ENCODE assay signal across 14 cellular contexts in the genomic region with DNA sequence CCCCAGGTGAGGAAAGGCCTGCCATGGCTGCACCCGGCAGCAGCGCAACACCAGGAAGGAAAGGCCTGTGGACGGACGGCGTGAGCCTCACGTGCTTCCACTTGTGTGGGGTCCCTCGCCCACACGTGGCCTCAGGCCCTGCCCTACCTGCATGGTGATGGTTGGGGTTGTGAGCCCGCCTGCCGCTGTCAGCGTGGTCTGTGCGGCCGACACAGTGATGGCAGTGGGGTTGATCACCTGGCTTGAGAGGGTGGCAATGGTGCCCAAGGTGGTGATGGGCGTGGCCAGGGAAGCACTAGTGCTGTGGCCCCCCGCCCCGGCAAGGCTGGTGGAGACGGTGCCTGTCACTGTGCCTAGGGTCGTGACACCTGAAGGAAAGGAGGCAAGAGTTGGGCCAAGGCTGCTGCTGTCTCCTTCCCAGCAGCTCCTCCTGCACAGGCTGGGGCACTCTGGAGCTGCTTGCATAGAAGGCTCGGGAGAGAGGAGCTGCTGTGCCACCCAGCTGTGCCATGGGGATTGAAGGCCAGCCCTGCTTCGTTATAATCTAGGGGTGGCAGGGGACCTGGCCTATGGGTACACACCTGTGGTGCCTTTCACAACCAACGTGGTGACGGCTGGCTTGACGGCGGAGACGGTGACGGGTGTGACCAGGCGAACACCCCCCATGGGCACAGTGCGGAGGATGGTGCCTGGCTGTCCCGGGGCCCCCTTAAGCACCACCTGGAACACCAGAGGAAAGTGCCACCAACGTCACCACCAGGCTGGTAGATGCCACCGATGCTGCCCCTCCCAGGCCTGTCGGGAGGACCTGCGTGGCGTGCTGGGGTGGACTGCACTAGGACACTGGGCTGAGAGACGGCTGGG. TPM values are rescaled to one million over a fixed set of nuclear protein-coding genes. Genes with fewer than 3 reads are reported as not detected.
A peak's percentile ranks its signal among the peaks of the same experiment; 100 is the strongest.
DNase-seq lines count a peak whose midpoint lies in the region; ATAC-seq, FAIRE-seq and TF ChIP-seq lines count a peak whose summit lies in the region.
"Had no signal": no experiment of that assay in that cellular context is flagged by ENCODE, and none has a peak within 500 bp of the region (broad histone marks: within the 10 kb centered on the region; RNA-seq: fewer than 3 reads in every experiment).

No MANE protein-coding gene starts in this region.

- no peak overlapping the region for H4K91ac ChIP-seq in H1 (replicated peaks; ENCODE audit: insufficient read length, low read length)

- CTCF ChIA-PET in activated naive CD4-positive, alpha-beta T cell treated with anti-CD3 and anti-CD28 coated beads, Interleukin-2, amount 10 ng/mL, durations not matched to agents 7 days and 5 days (lab: Charles Lee) = no interaction called here
- CTCF ChIA-PET in H1 (lab: Charles Lee; ENCODE audit: partially characterized antibody) = interaction anchor here (0.6 kb wide), 1 partner anchor 938 kb away, joined by 3 read pairs; no protein-coding TSS in a partner anchor

- no peaks in the 10 kb centered on the region for H3K23me2 ChIP-seq in H1 (ENCODE audit: low read depth, low read length)

- H4K5ac ChIP-seq in H1 (ENCODE audit: insufficient read length, low read depth, low read length) = no peak overlapping the region

- no peak overlapping the region for H2BK12ac ChIP-seq in H1 (ENCODE audit: low read depth, low read length)

- POLR2A ChIA-PET in H1 (lab: Charles Lee; ENCODE audit: partially characterized antibody) = interaction anchor here (5.0 kb wide), 1 partner anchor 12 kb away, joined by 26 read pairs; no protein-coding TSS in a partner anchor

- no peak for TF ChIP-seq RAD21 in H1 (IDR thresholded peaks at IDR 0.05 in 1 of 2, conservative IDR thresholded peaks at IDR 0.05 in 1 of 2; ENCODE audit: low read depth in 2 of 2, low read length in 2 of 2)

- peak overlapping the region; percentile 71 for H3K27ac Mint-ChIP-seq in activated naive CD4-positive, alpha-beta T cell treated with anti-CD3 and anti-CD28 coated beads, Interleukin-2, amount 10 ng/mL, durations not matched to agents 7 days and 5 days
- H3K27ac Mint-ChIP-seq in activated naive CD4-positive, alpha-beta T cell treated with anti-CD3 and anti-CD28 coated beads, Interleukin-2, amount 50 U/mL, for 72 hours = peak overlapping the region in 1 of 2 donors; percentile 63
- H3K27ac Mint-ChIP-seq in stimulated activated effector memory CD8-positive, alpha-beta T cell treated with anti-CD3 and anti-CD28 coated beads, Interleukin-12 subunit alpha, Interleukin-12 subunit beta, amount 100 ng/mL, for 72 hours = peak overlapping the region; percentile 32

- no peaks in the 10 kb centered on the region for H3K27me3 Mint-ChIP-seq in activated naive CD4-positive, alpha-beta T cell treated with anti-CD3 and anti-CD28 coated beads, Interleukin-2, amount 10 ng/mL, durations not matched to agents 7 days and 5 days

- H2AFZ ChIP-seq in H1 (ENCODE audit: low read length) = no peak overlapping the region

- H3K9ac ChIP-seq in H1 (replicated peaks in 1 of 4; ENCODE audit: extremely low read depth in 1 of 4, low read depth in 3 of 4, low read length in 3 of 4) = no peak overlapping the region
- H3K9ac ChIP-seq: BLaER1 treated with 17β-estradiol and CSF1 and Interleukin-3, amounts not matched to agents 10 nM and 100 nM had no signal

- H2BK15ac ChIP-seq in H1 (ENCODE audit: low read length) = no peak overlapping the region

- H3K27ac ChIP-seq in H1 (ENCODE audit: low read depth, low read length) = no peak overlapping the region
- H3K27ac ChIP-seq: BLaER1 treated with 17β-estradiol and CSF1 and Interleukin-3, amounts not matched to agents 10 nM and 100 nM had no signal

- WGBS in H1 (ENCODE audit: extremely low coverage in 1 of 2, insufficient coverage in 1 of 2, insufficient read length in 1 of 2, insufficient replicate concordance in 2 of 2, low coverage in 1 of 2, low lambda C conversion rate in 2 of 2, missing lambda C conversion rate in 1 of 2), 2 experiments = 91% methylated on average over 18 of the region's 35 CpGs; no CpG with 5 or more reads in 1 of the 2 experiments

- no peak overlapping the region for H3K23ac ChIP-seq in H1 (ENCODE audit: insufficient read length)

- H3K9me3 ChIP-seq in H1 (ENCODE audit: insufficient read depth in 2 of 2, low read depth in 1 of 2, low read length in 1 of 2) = no peaks in the 10 kb centered on the region
- H3K9me3 ChIP-seq: BLaER1 treated with 17β-estradiol and CSF1 and Interleukin-3, amounts not matched to agents 10 nM and 100 nM had no signal

- TF ChIP-seq CTCF in H1 (IDR thresholded peaks at IDR 0.05; ENCODE audit: control extremely low read depth in 1 of 3, insufficient read depth in 1 of 3, low read depth in 1 of 3, low read length in 3 of 3) = no peak

- peaks cover 2 to 6% of the 10 kb centered on the region in 2 experiments for H4K20me1 ChIP-seq in H1 (replicated peaks in 1 of 2; ENCODE audit: control insufficient read depth in 1 of 2, insufficient read depth in 2 of 2, low read length in 2 of 2)

- no peak overlapping the region for H3K4me3 Mint-ChIP-seq in activated naive CD4-positive, alpha-beta T cell treated with anti-CD3 and anti-CD28 coated beads, Interleukin-2, amount 10 ng/mL, durations not matched to agents 7 days and 5 days
- no peak overlapping the region for H3K4me3 Mint-ChIP-seq in stimulated activated effector memory CD8-positive, alpha-beta T cell treated with anti-CD3 and anti-CD28 coated beads, Interleukin-12 subunit alpha, Interleukin-12 subunit beta, amount 100 ng/mL, for 72 hours
- H3K4me3 Mint-ChIP-seq: H9 had no signal

- H3K9me3 Mint-ChIP-seq in activated naive CD4-positive, alpha-beta T cell treated with anti-CD3 and anti-CD28 coated beads, Interleukin-2, amount 10 ng/mL, durations not matched to agents 7 days and 5 days = no peaks in the 10 kb centered on the region
- no peaks in the 10 kb centered on the region for H3K9me3 Mint-ChIP-seq in activated naive CD4-positive, alpha-beta T cell treated with anti-CD3 and anti-CD28 coated beads, Interleukin-2, amount 50 U/mL, for 72 hours
- H3K9me3 Mint-ChIP-seq in stimulated activated effector memory CD8-positive, alpha-beta T cell treated with anti-CD3 and anti-CD28 coated beads, Interleukin-12 subunit alpha, Interleukin-12 subunit beta, amount 100 ng/mL, for 72 hours = no peaks in the 10 kb centered on the region
- H3K9me3 Mint-ChIP-seq: H9 had no signal

- DNase-seq in activated naive CD4-positive, alpha-beta T cell treated with anti-CD3 and anti-CD28 coated beads, Interleukin-2, amount 10 ng/mL, durations not matched to agents 7 days and 5 days = no peak
- DNase-seq in activated naive CD4-positive, alpha-beta T cell treated with anti-CD3 and anti-CD28 coated beads, Interleukin-2, amount 50 U/mL, for 72 hours (ENCODE audit: low spot score in 2 of 2) = no peak
- no peak for DNase-seq in H1 (ENCODE audit: low read depth in 1 of 2, low spot score in 2 of 2)
- DNase-seq in stimulated activated effector memory CD8-positive, alpha-beta T cell treated with anti-CD3 and anti-CD28 coated beads, Interleukin-12 subunit alpha, Interleukin-12 subunit beta, amount 100 ng/mL, for 72 hours (ENCODE audit: low spot score in 2 of 2) = no peak
- no peak for DNase-seq in HCEC 1CT
- DNase-seq: DMS 273 treated with DMSO at 0.1 percent for 48 hours, H9, MV-4-11, NCI-H1417 treated with DMSO at 0.1 percent for 48 hours, NCI-H2081, NCI-H510A treated with DMSO at 0.1 percent for 48 hours, SIG-M5 had no signal

- H3K36me3 ChIP-seq in H1 (ENCODE audit: control insufficient read depth in 2 of 4, insufficient read depth in 4 of 4, low read length in 3 of 4) = peaks cover 22 to 95% (median 61%) of the 10 kb centered on the region in 4 experiments; a peak in 7 of 8 replicates

- peaks cover 26% of the 10 kb centered on the region for H3K36me3 Mint-ChIP-seq in activated naive CD4-positive, alpha-beta T cell treated with anti-CD3 and anti-CD28 coated beads, Interleukin-2, amount 10 ng/mL, durations not matched to agents 7 days and 5 days
- peaks cover 3% of the 10 kb centered on the region in 2 donors for H3K36me3 Mint-ChIP-seq in activated naive CD4-positive, alpha-beta T cell treated with anti-CD3 and anti-CD28 coated beads, Interleukin-2, amount 50 U/mL, for 72 hours
- peaks cover 78% of the 10 kb centered on the region for H3K36me3 Mint-ChIP-seq in stimulated activated effector memory CD8-positive, alpha-beta T cell treated with anti-CD3 and anti-CD28 coated beads, Interleukin-12 subunit alpha, Interleukin-12 subunit beta, amount 100 ng/mL, for 72 hours

- no peaks in the 10 kb centered on the region for H3K4me1 ChIP-seq in H1 (replicated peaks in 1 of 4; ENCODE audit: control insufficient read depth in 3 of 4, insufficient read depth in 4 of 4, low read length in 3 of 4)

- H3K79me1 ChIP-seq in H1 (ENCODE audit: low read depth, low read length) = no peaks in the 10 kb centered on the region

- no peak for TF ChIP-seq POLR2A in H1 (IDR thresholded peaks at IDR 0.05; ENCODE audit: control extremely low read depth in 1 of 2, low read depth in 2 of 2, low read length in 2 of 2)

- FAIRE-seq in H1 (lab: Jason Lieb, UNC) = no peak

- no peak for TF ChIP-seq EP300 in H1 (IDR thresholded peaks at IDR 0.05; ENCODE audit: borderline replicate concordance in 1 of 2, low read depth in 2 of 2, low read length in 2 of 2)

- no peak overlapping the region for H2AK5ac ChIP-seq in H1 (ENCODE audit: low read depth, low read length)

- no peak overlapping the region; the same call in 1 of the 2 replicates for H2BK5ac ChIP-seq in H1 (ENCODE audit: low read depth, low read length)

- H3K18ac ChIP-seq in H1 (ENCODE audit: extremely low read depth, low read length) = no peak overlapping the region

- H4K8ac ChIP-seq in H1 (ENCODE audit: extremely low read depth, insufficient read depth, low read length) = no peak overlapping the region

- no peak overlapping the region for H3K56ac ChIP-seq in H1 (replicated peaks; ENCODE audit: insufficient read length, low read depth, low read length)

- no peak overlapping the region for H2BK120ac ChIP-seq in H1 (replicated peaks; ENCODE audit: low read depth, low read length)

- H2BK20ac ChIP-seq in H1 (ENCODE audit: low read length) = no peak overlapping the region

- no peak overlapping the region for H3K4me3 ChIP-seq in H1 (ENCODE audit: extremely low read depth in 1 of 4, insufficient read depth in 2 of 4, low read depth in 3 of 4, low read length in 4 of 4)
- H3K4me3 ChIP-seq: BLaER1 treated with 17β-estradiol and CSF1 and Interleukin-3, amounts not matched to agents 10 nM and 100 nM had no signal

- H3K27me3 ChIP-seq in H1 (replicated peaks in 1 of 4; ENCODE audit: control insufficient read depth in 3 of 4, extremely low read depth in 1 of 4, insufficient read depth in 3 of 4, low read length in 3 of 4) = no peaks in the 10 kb centered on the region

- ATAC-seq in activated naive CD4-positive, alpha-beta T cell treated with anti-CD3 and anti-CD28 coated beads, Interleukin-2, amount 50 U/mL, for 72 hours = no peak
- ATAC-seq in stimulated activated effector memory CD8-positive, alpha-beta T cell treated with anti-CD3 and anti-CD28 coated beads, Interleukin-12 subunit alpha, Interleukin-12 subunit beta, amount 100 ng/mL, for 72 hours = no peak
- no peak for ATAC-seq in GM18520 (IDR thresholded peaks at IDR 0.05; ENCODE audit: unreplicated experiment)

- no peak overlapping the region for H3K4ac ChIP-seq in H1 (replicated peaks; ENCODE audit: insufficient read length, low read depth, low read length)

- no peaks in the 10 kb centered on the region for H3K79me2 ChIP-seq in H1 (ENCODE audit: control insufficient read depth in 1 of 2, insufficient read depth in 2 of 2, low read length in 2 of 2)

- no peak overlapping the region for H3K14ac ChIP-seq in H1 (ENCODE audit: insufficient read length)

- no peak overlapping the region for H3K4me2 ChIP-seq in H1 (ENCODE audit: insufficient read depth in 1 of 2, low read depth in 2 of 2, low read length in 2 of 2)
- H3K4me2 ChIP-seq: BLaER1 treated with 17β-estradiol and CSF1 and Interleukin-3, amounts not matched to agents 10 nM and 100 nM had no signal

- peaks cover 12% of the 10 kb centered on the region for H3K4me1 Mint-ChIP-seq in activated naive CD4-positive, alpha-beta T cell treated with anti-CD3 and anti-CD28 coated beads, Interleukin-2, amount 10 ng/mL, durations not matched to agents 7 days and 5 days
- H3K4me1 Mint-ChIP-seq in stimulated activated effector memory CD8-positive, alpha-beta T cell treated with anti-CD3 and anti-CD28 coated beads, Interleukin-12 subunit alpha, Interleukin-12 subunit beta, amount 100 ng/mL, for 72 hours = no peaks in the 10 kb centered on the region

RNA-seq across cellular contexts. Expression of a gene that starts 11.8 kb away (rescaled TPM):
- 10 to 100 TPM; 14.8 to 16.1 TPM for total RNA-seq in activated naive CD4-positive, alpha-beta T cell treated with anti-CD3 and anti-CD28 coated beads, Interleukin-2, amount 50 U/mL, for 72 hours
- 11.9 and 12.4 TPM in 2 replicates for total RNA-seq in H1 (2021; fragmentation: NEBNext Ultra II Directional; extraction: Animal tissue kit (Norgen Biotek cat#: 25700))
- 21.8 and 26.5 TPM in 2 replicates for polyA plus RNA-seq in H1 (2011; rRNA removed)
- polyA plus RNA-seq in H1 (2011; cell fraction: cytosol; rRNA removed) = 27.0 TPM
- polyA plus RNA-seq in H1 (2011; cell fraction: nucleus; rRNA removed) = 34.6 TPM
- polyA plus RNA-seq in H1 (2012, experiment 1 of 2) = 10.0 to 21.2 TPM (median 17.8 TPM) in 4 replicates
- polyA plus RNA-seq in H1 (2012, experiment 2 of 2) = 7.8 TPM
- polyA plus RNA-seq in H1 (2013, experiment 1 of 2) = 6.4 TPM
- 4.9 TPM for polyA plus RNA-seq in H1 (2013, experiment 2 of 2)
- 5.5 and 9.2 TPM in 2 replicates for polyA minus RNA-seq in H1 (2011; rRNA and poly(A)+ RNA removed)
- polyA minus RNA-seq in H1 (2011; cell fraction: cytosol; rRNA and poly(A)+ RNA removed) = 4.0 TPM
- polyA minus RNA-seq in H1 (2011; cell fraction: nucleus; rRNA and poly(A)+ RNA removed) = 6.6 TPM

RNA-seq across cellular contexts. Expression of a gene that starts 15.3 kb away (rescaled TPM):
- 100 to 1,000 TPM in 1 of 2 donors, 10 to 100 TPM in 1; 95.9 to 102 TPM for total RNA-seq in activated naive CD4-positive, alpha-beta T cell treated with anti-CD3 and anti-CD28 coated beads, Interleukin-2, amount 50 U/mL, for 72 hours
- 117 and 120 TPM in 2 replicates for total RNA-seq in H1 (2021; fragmentation: NEBNext Ultra II Directional; extraction: Animal tissue kit (Norgen Biotek cat#: 25700))
- 24.9 and 44.8 TPM in 2 replicates for polyA plus RNA-seq in H1 (2011; rRNA removed)
- polyA plus RNA-seq in H1 (2011; cell fraction: cytosol; rRNA removed) = 19.1 TPM
- 58.3 TPM for polyA plus RNA-seq in H1 (2011; cell fraction: nucleus; rRNA removed)
- polyA plus RNA-seq in H1 (2012, experiment 1 of 2) = 68.3 to 93.0 TPM (median 82.4 TPM) in 4 replicates
- polyA plus RNA-seq in H1 (2012, experiment 2 of 2) = 84.1 TPM
- polyA plus RNA-seq in H1 (2013, experiment 1 of 2) = 56.8 TPM
- polyA plus RNA-seq in H1 (2013, experiment 2 of 2) = 47.2 TPM
- 20.7 TPM in 2 replicates for polyA minus RNA-seq in H1 (2011; rRNA and poly(A)+ RNA removed)
- polyA minus RNA-seq in H1 (2011; cell fraction: cytosol; rRNA and poly(A)+ RNA removed) = 67.4 TPM
- polyA minus RNA-seq in H1 (2011; cell fraction: nucleus; rRNA and poly(A)+ RNA removed) = 37.2 TPM

RNA-seq across cellular contexts. Expression of a gene that starts 16.3 kb away (rescaled TPM):
- 1 to 10 TPM; 5.1 to 6.4 TPM for total RNA-seq in activated naive CD4-positive, alpha-beta T cell treated with anti-CD3 and anti-CD28 coated beads, Interleukin-2, amount 50 U/mL, for 72 hours
- 2.7 and 5.0 TPM in 2 replicates for total RNA-seq in H1 (2021; fragmentation: NEBNext Ultra II Directional; extraction: Animal tissue kit (Norgen Biotek cat#: 25700))
- polyA plus RNA-seq in H1 (2011; rRNA removed) = 14.5 and 16.2 TPM in 2 replicates
- 9.8 TPM for polyA plus RNA-seq in H1 (2011; cell fraction: cytosol; rRNA removed)
- polyA plus RNA-seq in H1 (2011; cell fraction: nucleus; rRNA removed) = 11.4 TPM
- polyA plus RNA-seq in H1 (2012, experiment 1 of 2) = 3.3 to 5.5 TPM (median 4.3 TPM) in 4 replicates
- 4.9 TPM for polyA plus RNA-seq in H1 (2012, experiment 2 of 2)
- 5.0 TPM for polyA plus RNA-seq in H1 (2013, experiment 1 of 2)
- 5.3 TPM for polyA plus RNA-seq in H1 (2013, experiment 2 of 2)
- 5.1 and 5.4 TPM in 2 replicates for polyA minus RNA-seq in H1 (2011; rRNA and poly(A)+ RNA removed)
- polyA minus RNA-seq in H1 (2011; cell fraction: cytosol; rRNA and poly(A)+ RNA removed) = 2.9 TPM
- polyA minus RNA-seq in H1 (2011; cell fraction: nucleus; rRNA and poly(A)+ RNA removed) = 3.2 TPM

RNA-seq across cellular contexts. Expression of a gene that starts 21.4 kb away (rescaled TPM):
- 100 to 1,000 TPM in 1 of 2 donors, 10 to 100 TPM in 1; 97.9 to 129 TPM for total RNA-seq in activated naive CD4-positive, alpha-beta T cell treated with anti-CD3 and anti-CD28 coated beads, Interleukin-2, amount 50 U/mL, for 72 hours
- 98.1 and 98.8 TPM in 2 replicates for total RNA-seq in H1 (2021; fragmentation: NEBNext Ultra II Directional; extraction: Animal tissue kit (Norgen Biotek cat#: 25700))
- 80.4 and 119 TPM in 2 replicates for polyA plus RNA-seq in H1 (2011; rRNA removed)
- 119 TPM for polyA plus RNA-seq in H1 (2011; cell fraction: cytosol; rRNA removed)
- 118 TPM for polyA plus RNA-seq in H1 (2011; cell fraction: nucleus; rRNA removed)
- 97.2 to 140 TPM (median 123 TPM) in 4 replicates for polyA plus RNA-seq in H1 (2012, experiment 1 of 2)
- 131 TPM for polyA plus RNA-seq in H1 (2012, experiment 2 of 2)
- 119 TPM for polyA plus RNA-seq in H1 (2013, experiment 1 of 2)
- 110 TPM for polyA plus RNA-seq in H1 (2013, experiment 2 of 2)
- polyA minus RNA-seq in H1 (2011; rRNA and poly(A)+ RNA removed) = 52.7 and 54.6 TPM in 2 replicates
- polyA minus RNA-seq in H1 (2011; cell fraction: cytosol; rRNA and poly(A)+ RNA removed) = 42.9 TPM
- polyA minus RNA-seq in H1 (2011; cell fraction: nucleus; rRNA and poly(A)+ RNA removed) = 50.2 TPM

RNA-seq across cellular contexts. Expression of a gene that starts 30.2 kb away (rescaled TPM):
- total RNA-seq in activated naive CD4-positive, alpha-beta T cell treated with anti-CD3 and anti-CD28 coated beads, Interleukin-2, amount 50 U/mL, for 72 hours = 100 to 1,000 TPM in 1 of 2 donors, 10 to 100 TPM in 1; 90.0 to 138 TPM
- 25.9 and 26.0 TPM in 2 replicates for total RNA-seq in H1 (2021; fragmentation: NEBNext Ultra II Directional; extraction: Animal tissue kit (Norgen Biotek cat#: 25700))
- 23.9 and 42.4 TPM in 2 replicates for polyA plus RNA-seq in H1 (2011; rRNA removed)
- polyA plus RNA-seq in H1 (2011; cell fraction: cytosol; rRNA removed) = 27.6 TPM
- polyA plus RNA-seq in H1 (2011; cell fraction: nucleus; rRNA removed) = 149 TPM
- 10.6 to 29.1 TPM (median 24.4 TPM) in 4 replicates for polyA plus RNA-seq in H1 (2012, experiment 1 of 2)
- polyA plus RNA-seq in H1 (2012, experiment 2 of 2) = 21.7 TPM
- 27.8 TPM for polyA plus RNA-seq in H1 (2013, experiment 1 of 2)
- polyA plus RNA-seq in H1 (2013, experiment 2 of 2) = 26.3 TPM
- polyA minus RNA-seq in H1 (2011; rRNA and poly(A)+ RNA removed) = 9.9 and 11.1 TPM in 2 replicates
- 32.3 TPM for polyA minus RNA-seq in H1 (2011; cell fraction: cytosol; rRNA and poly(A)+ RNA removed)
- polyA minus RNA-seq in H1 (2011; cell fraction: nucleus; rRNA and poly(A)+ RNA removed) = 31.3 TPM
